Comparison of ENCODE assay signal across 1 cellular context in the genomic region with DNA sequence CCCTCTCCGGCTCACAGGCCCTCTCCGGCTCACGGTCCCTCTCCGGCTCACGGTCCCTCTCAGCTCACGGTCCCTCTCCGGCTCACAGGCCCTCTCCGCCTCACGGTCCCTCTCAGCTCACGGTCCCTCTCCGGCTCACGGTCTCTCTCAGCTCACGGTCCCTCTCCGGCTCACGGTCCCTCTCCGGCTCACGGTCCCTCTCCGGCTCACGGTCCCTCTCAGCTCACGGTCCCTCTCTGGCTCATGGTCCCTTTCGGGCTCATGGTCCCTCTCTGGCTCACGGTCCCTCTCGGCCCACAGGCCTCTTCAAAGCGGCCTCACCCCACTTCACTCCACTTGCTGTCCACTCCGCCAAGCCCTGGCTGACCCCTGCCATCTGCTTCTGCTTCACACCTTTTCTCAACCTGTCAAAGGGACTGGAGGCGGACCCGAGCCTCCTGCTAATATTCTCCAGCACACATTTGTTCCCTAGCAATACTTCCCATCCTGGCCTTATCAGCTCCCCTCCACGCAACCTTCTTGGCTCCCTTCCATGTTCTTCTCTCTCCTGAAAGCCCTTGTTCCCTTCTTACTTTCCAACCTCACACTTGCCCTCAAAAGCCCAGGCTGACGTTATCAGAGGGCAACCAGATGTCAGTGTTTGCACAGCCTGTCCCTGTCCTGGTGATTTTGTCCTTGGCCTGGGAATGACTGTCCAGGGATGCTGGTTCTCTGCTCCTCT.
TF ChIP-seq lines count a peak whose summit lies in the region.

No MANE protein-coding gene starts in this region.

TF ChIP-seq in K562, 482 proteins besides CTCF, POLR2A, EP300 and RAD21 (continued from another document and continues in another):
- TF ChIP-seq, protein P1, sequence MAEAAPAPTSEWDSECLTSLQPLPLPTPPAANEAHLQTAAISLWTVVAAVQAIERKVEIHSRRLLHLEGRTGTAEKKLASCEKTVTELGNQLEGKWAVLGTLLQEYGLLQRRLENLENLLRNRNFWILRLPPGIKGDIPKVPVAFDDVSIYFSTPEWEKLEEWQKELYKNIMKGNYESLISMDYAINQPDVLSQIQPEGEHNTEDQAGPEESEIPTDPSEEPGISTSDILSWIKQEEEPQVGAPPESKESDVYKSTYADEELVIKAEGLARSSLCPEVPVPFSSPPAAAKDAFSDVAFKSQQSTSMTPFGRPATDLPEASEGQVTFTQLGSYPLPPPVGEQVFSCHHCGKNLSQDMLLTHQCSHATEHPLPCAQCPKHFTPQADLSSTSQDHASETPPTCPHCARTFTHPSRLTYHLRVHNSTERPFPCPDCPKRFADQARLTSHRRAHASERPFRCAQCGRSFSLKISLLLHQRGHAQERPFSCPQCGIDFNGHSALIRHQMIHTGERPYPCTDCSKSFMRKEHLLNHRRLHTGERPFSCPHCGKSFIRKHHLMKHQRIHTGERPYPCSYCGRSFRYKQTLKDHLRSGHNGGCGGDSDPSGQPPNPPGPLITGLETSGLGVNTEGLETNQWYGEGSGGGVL (CRISPR knock-in tag; IDR thresholded peaks at IDR 0.05), result no peak
- TF ChIP-seq, protein P2, sequence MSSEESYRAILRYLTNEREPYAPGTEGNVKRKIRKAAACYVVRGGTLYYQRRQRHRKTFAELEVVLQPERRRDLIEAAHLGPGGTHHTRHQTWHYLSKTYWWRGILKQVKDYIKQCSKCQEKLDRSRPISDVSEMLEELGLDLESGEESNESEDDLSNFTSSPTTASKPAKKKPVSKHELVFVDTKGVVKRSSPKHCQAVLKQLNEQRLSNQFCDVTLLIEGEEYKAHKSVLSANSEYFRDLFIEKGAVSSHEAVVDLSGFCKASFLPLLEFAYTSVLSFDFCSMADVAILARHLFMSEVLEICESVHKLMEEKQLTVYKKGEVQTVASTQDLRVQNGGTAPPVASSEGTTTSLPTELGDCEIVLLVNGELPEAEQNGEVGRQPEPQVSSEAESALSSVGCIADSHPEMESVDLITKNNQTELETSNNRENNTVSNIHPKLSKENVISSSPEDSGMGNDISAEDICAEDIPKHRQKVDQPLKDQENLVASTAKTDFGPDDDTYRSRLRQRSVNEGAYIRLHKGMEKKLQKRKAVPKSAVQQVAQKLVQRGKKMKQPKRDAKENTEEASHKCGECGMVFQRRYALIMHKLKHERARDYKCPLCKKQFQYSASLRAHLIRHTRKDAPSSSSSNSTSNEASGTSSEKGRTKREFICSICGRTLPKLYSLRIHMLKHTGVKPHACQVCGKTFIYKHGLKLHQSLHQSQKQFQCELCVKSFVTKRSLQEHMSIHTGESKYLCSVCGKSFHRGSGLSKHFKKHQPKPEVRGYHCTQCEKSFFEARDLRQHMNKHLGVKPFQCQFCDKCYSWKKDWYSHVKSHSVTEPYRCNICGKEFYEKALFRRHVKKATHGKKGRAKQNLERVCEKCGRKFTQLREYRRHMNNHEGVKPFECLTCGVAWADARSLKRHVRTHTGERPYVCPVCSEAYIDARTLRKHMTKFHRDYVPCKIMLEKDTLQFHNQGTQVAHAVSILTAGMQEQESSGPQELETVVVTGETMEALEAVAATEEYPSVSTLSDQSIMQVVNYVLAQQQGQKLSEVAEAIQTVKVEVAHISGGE (CRISPR knock-in tag; IDR thresholded peaks at IDR 0.05), result peak in 1 of 3 experiments; percentile 26; a peak in 1 of 6 replicates
- TF ChIP-seq CHCHD3 (CRISPR knock-in tag; IDR thresholded peaks at IDR 0.05) (no peak), SMARCE1 (IDR thresholded peaks at IDR 0.05) (peak; percentile 97), EGR1 (conservative IDR thresholded peaks at IDR 0.05) (no peak), ZNF354B (CRISPR knock-in tag; IDR thresholded peaks at IDR 0.05) (no peak), ZNF76 (CRISPR knock-in tag; IDR thresholded peaks at IDR 0.05; ENCODE audit: borderline replicate concordance) (no peak), FOXP1 (CRISPR knock-in tag; IDR thresholded peaks at IDR 0.05) (no peak), PTRF (tag; IDR thresholded peaks at IDR 0.05) (no peak), ARID1B (IDR thresholded peaks at IDR 0.05) (peak; percentile 99), BMI1 (IDR thresholded peaks at IDR 0.05; ENCODE audit: low read length) (no peak), JUND (IDR thresholded peaks at IDR 0.05; ENCODE audit: borderline replicate concordance, low read depth, low read length) (peak; percentile 77), JUND (tag; IDR thresholded peaks at IDR 0.05; ENCODE audit: borderline replicate concordance, low read depth, low read length) (peak; percentile 47; the same call in 1 of the 3 replicates), ZNF778 (CRISPR knock-in tag; IDR thresholded peaks at IDR 0.05) (no peak), ZNF184 (CRISPR knock-in tag; IDR thresholded peaks at IDR 0.05) (no peak), ARNT (IDR thresholded peaks at IDR 0.05) (peak in 1 of 2 experiments; percentile 93; a peak in 2 of 4 replicates), JUN (IDR thresholded peaks at IDR 0.05; ENCODE audit: borderline replicate concordance, low read depth, low read length) (0 out of 2 replicates have a peak, but pooled peaks have one; percentile 34), JUN (CRISPR knock-in tag; IDR thresholded peaks at IDR 0.05; ENCODE audit: borderline replicate concordance) (no peak)
- TF ChIP-seq, protein P3, sequence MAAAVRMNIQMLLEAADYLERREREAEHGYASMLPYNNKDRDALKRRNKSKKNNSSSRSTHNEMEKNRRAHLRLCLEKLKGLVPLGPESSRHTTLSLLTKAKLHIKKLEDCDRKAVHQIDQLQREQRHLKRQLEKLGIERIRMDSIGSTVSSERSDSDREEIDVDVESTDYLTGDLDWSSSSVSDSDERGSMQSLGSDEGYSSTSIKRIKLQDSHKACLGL (CRISPR knock-in tag; IDR thresholded peaks at IDR 0.05; ENCODE audit: borderline replicate concordance, poor library complexity, severe bottlenecking), result no peak
- TF ChIP-seq, protein P4, sequence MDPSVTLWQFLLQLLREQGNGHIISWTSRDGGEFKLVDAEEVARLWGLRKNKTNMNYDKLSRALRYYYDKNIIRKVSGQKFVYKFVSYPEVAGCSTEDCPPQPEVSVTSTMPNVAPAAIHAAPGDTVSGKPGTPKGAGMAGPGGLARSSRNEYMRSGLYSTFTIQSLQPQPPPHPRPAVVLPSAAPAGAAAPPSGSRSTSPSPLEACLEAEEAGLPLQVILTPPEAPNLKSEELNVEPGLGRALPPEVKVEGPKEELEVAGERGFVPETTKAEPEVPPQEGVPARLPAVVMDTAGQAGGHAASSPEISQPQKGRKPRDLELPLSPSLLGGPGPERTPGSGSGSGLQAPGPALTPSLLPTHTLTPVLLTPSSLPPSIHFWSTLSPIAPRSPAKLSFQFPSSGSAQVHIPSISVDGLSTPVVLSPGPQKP (CRISPR knock-in tag; IDR thresholded peaks at IDR 0.05), result no peak
- TF ChIP-seq, protein P5, sequence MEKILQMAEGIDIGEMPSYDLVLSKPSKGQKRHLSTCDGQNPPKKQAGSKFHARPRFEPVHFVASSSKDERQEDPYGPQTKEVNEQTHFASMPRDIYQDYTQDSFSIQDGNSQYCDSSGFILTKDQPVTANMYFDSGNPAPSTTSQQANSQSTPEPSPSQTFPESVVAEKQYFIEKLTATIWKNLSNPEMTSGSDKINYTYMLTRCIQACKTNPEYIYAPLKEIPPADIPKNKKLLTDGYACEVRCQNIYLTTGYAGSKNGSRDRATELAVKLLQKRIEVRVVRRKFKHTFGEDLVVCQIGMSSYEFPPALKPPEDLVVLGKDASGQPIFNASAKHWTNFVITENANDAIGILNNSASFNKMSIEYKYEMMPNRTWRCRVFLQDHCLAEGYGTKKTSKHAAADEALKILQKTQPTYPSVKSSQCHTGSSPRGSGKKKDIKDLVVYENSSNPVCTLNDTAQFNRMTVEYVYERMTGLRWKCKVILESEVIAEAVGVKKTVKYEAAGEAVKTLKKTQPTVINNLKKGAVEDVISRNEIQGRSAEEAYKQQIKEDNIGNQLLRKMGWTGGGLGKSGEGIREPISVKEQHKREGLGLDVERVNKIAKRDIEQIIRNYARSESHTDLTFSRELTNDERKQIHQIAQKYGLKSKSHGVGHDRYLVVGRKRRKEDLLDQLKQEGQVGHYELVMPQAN (IDR thresholded peaks at IDR 0.05; ENCODE audit: borderline replicate concordance), result no peak; the same call in 1 of the 2 replicates
- TF ChIP-seq, protein P6, sequence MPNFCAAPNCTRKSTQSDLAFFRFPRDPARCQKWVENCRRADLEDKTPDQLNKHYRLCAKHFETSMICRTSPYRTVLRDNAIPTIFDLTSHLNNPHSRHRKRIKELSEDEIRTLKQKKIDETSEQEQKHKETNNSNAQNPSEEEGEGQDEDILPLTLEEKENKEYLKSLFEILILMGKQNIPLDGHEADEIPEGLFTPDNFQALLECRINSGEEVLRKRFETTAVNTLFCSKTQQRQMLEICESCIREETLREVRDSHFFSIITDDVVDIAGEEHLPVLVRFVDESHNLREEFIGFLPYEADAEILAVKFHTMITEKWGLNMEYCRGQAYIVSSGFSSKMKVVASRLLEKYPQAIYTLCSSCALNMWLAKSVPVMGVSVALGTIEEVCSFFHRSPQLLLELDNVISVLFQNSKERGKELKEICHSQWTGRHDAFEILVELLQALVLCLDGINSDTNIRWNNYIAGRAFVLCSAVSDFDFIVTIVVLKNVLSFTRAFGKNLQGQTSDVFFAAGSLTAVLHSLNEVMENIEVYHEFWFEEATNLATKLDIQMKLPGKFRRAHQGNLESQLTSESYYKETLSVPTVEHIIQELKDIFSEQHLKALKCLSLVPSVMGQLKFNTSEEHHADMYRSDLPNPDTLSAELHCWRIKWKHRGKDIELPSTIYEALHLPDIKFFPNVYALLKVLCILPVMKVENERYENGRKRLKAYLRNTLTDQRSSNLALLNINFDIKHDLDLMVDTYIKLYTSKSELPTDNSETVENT (CRISPR knock-in tag; IDR thresholded peaks at IDR 0.05), result no peak
- TF ChIP-seq, protein P7, sequence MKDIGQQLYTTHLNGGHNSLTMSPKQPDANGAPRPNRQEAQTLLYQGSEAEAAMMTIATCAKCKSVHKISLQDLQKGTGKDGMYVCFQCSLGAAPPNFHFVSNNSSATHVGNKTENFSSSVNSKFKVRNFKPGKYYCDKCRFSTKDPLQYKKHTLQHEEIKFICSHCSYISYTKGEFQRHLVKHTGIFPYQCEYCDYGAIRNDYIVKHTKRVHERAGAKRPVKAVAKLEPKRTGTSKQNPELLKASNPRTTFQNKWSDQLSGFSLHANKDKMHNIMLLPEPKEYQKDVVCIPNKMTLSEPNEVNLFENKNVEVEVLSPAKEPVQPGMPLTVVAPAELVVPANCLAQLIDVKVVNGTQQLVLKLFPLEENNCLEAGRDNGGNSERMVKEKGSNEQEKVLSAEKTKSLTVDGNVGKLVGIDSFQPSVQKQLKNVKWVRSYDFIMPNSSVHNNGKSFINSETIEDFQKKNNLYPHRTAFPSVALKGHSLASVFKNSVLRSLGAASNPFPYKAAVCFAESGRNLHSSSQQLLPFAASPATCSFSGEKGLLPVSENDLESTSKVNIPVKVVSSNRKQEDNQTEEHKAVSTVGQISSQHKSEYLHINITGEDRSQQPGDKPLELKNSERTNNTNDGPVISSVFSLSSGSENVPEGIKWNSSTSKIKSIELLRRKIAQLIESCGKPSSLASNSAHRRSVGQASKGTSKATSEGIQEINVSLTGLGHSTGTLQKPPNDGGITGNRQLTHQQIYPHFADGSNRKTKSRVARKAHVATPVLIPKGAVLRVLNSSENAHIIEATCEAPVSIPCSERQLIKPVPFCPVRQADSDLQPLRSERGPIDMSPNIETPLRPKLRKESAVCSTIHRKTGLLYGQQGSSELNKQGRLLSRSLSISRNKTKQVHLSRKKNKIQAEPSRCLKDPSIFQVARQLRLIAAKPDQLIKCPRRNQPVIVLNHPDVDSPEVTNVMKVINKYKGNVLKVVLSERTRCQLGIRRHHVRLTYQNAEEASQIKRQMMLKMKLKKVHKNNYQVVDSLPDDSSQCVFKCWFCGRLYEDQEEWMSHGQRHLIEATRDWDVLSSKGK (CRISPR knock-in tag; IDR thresholded peaks at IDR 0.05), result no peak
- TF ChIP-seq, protein P8, sequence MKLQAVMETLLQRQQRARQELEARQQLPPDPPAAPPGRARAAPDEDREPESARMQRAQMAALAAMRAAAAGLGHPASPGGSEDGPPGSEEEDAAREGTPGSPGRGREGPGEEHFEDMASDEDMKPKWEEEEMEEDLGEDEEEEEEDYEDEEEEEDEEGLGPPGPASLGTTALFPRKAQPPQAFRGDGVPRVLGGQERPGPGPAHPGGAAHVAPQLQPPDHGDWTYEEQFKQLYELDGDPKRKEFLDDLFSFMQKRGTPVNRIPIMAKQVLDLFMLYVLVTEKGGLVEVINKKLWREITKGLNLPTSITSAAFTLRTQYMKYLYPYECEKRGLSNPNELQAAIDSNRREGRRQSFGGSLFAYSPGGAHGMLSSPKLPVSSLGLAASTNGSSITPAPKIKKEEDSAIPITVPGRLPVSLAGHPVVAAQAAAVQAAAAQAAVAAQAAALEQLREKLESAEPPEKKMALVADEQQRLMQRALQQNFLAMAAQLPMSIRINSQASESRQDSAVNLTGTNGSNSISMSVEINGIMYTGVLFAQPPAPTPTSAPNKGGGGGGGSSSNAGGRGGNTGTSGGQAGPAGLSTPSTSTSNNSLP (IDR thresholded peaks at IDR 0.05; ENCODE audit: borderline replicate concordance, low read depth, low read length), result no peak
- TF ChIP-seq, protein P9, sequence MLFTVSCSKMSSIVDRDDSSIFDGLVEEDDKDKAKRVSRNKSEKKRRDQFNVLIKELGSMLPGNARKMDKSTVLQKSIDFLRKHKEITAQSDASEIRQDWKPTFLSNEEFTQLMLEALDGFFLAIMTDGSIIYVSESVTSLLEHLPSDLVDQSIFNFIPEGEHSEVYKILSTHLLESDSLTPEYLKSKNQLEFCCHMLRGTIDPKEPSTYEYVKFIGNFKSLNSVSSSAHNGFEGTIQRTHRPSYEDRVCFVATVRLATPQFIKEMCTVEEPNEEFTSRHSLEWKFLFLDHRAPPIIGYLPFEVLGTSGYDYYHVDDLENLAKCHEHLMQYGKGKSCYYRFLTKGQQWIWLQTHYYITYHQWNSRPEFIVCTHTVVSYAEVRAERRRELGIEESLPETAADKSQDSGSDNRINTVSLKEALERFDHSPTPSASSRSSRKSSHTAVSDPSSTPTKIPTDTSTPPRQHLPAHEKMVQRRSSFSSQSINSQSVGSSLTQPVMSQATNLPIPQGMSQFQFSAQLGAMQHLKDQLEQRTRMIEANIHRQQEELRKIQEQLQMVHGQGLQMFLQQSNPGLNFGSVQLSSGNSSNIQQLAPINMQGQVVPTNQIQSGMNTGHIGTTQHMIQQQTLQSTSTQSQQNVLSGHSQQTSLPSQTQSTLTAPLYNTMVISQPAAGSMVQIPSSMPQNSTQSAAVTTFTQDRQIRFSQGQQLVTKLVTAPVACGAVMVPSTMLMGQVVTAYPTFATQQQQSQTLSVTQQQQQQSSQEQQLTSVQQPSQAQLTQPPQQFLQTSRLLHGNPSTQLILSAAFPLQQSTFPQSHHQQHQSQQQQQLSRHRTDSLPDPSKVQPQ (CRISPR knock-in tag; IDR thresholded peaks at IDR 0.05; ENCODE audit: borderline replicate concordance), result no peak
- TF ChIP-seq, protein P10, sequence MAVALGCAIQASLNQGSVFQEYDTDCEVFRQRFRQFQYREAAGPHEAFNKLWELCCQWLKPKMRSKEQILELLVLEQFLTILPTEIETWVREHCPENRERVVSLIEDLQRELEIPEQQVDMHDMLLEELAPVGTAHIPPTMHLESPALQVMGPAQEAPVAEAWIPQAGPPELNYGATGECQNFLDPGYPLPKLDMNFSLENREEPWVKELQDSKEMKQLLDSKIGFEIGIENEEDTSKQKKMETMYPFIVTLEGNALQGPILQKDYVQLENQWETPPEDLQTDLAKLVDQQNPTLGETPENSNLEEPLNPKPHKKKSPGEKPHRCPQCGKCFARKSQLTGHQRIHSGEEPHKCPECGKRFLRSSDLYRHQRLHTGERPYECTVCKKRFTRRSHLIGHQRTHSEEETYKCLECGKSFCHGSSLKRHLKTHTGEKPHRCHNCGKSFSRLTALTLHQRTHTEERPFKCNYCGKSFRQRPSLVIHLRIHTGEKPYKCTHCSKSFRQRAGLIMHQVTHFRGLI (CRISPR knock-in tag; IDR thresholded peaks at IDR 0.05), result no peak
